Comparison of ENCODE assay signal across 8 cellular contexts in genomic region chr9:93133641-93134017, GRCh38. TPM values are rescaled to one million over a fixed set of nuclear protein-coding genes. Genes with fewer than 3 reads are reported as not detected.
A peak's percentile ranks its signal among the peaks of the same experiment; 100 is the strongest.
DNase-seq lines count a peak whose midpoint lies in the region.

No MANE protein-coding gene starts in this region.

- 1% methylated on average over 32 to 36 of the region's 37 CpGs for WGBS in GM23248 (ENCODE audit: low coverage in 1 of 2, low lambda C conversion rate in 2 of 2, missing lambda C conversion rate in 2 of 2), 2 experiments

- H3K79me2 ChIP-seq in GM23248 (ENCODE audit: insufficient read depth) (0 out of 2 replicates have a peak, but pooled peaks cover 9% of the 10 kb centered on the region), Karpas-422 (ENCODE audit: low read length) (no peaks in the 10 kb centered on the region)

- no peaks in the 10 kb centered on the region for H3K27me3 ChIP-seq in GM23248 (replicated peaks; ENCODE audit: insufficient read depth)
- H3K27me3 ChIP-seq in Karpas-422 (ENCODE audit: low read length), result no peaks in the 10 kb centered on the region

- H3K27ac ChIP-seq in GM23248 (peak overlapping the region; percentile 62), Karpas-422 (ENCODE audit: low read length) (no peak overlapping the region)

- peak overlapping the region; percentile 93 for H3K4me2 ChIP-seq in GM23248 (ENCODE audit: unreplicated experiment)
- peak overlapping the region; percentile 91 for H3K4me2 ChIP-seq in Karpas-422 (ENCODE audit: low read depth, low read length, poor library complexity, severe bottlenecking)

- H4K20me1 ChIP-seq in GM23248 (ENCODE audit: insufficient read depth) (no peaks in the 10 kb centered on the region), Karpas-422 (ENCODE audit: insufficient read depth, low read depth, low read length) (peaks cover 6% of the 10 kb centered on the region; the same call in 1 of the 2 replicates)

- H3K9ac ChIP-seq in GM23248 (peak overlapping the region; percentile 97), Karpas-422 (ENCODE audit: low read length) (peak overlapping the region; percentile 73)

- H3K36me3 ChIP-seq in GM23248 (ENCODE audit: low read depth), result no peaks in the 10 kb centered on the region
- no peaks in the 10 kb centered on the region for H3K36me3 ChIP-seq in Karpas-422 (ENCODE audit: insufficient read depth, low read length)

- in situ Hi-C loops in G401 (cut with HindIII; ENCODE audit: low sequenced_read_pairs), result no loop called here
- in situ Hi-C loops in GM23248 (cut with MboI), result no loop called here

- DNase-seq in G401 (ENCODE audit: low spot score) (peak; percentile 48), GM23248 (peak; percentile 96), Karpas-422 (peak; percentile 67), UCSD-AML1 (lab: John Stamatoyannopoulos, UW; ENCODE audit: unreplicated experiment) (peak; percentile 64), cerebellar cortex (ENCODE audit: low spot score) (peak; percentile 52), kidney glomerular epithelial cell (lab: John Stamatoyannopoulos, UW) (peak; percentile 48), NCI-H1092 (lab: John Stamatoyannopoulos, UW) (no peak)
- DNase-seq in stimulated activated CD4-positive, alpha-beta T cell treated with anti-CD3 and anti-CD28 coated beads, Interleukin-1b, Interleukin-23, amount 100 ng/mL, for 48 hours, result peak; percentile 67

- no peaks in the 10 kb centered on the region for H3F3A ChIP-seq in GM23248 (ENCODE audit: insufficient read depth)

- peak overlapping the region; percentile 96 for H2AFZ ChIP-seq in GM23248
- peak overlapping the region; percentile 38; the same call in 1 of the 2 replicates for H2AFZ ChIP-seq in Karpas-422 (ENCODE audit: low read length)

- no peaks in the 10 kb centered on the region for H3K9me2 ChIP-seq in GM23248 (ENCODE audit: insufficient read depth)
- H3K9me2 ChIP-seq in Karpas-422 (replicated peaks; ENCODE audit: insufficient read depth, low read length), result no peaks in the 10 kb centered on the region

- H3K4me3 ChIP-seq in GM23248 (peak overlapping the region; percentile 95), Karpas-422 (ENCODE audit: low read length) (peak overlapping the region; percentile 79)

- H3K9me3 ChIP-seq in GM23248 (ENCODE audit: low read depth) (no peaks in the 10 kb centered on the region), Karpas-422 (ENCODE audit: low read length) (no peaks in the 10 kb centered on the region)

- H3K4me1 ChIP-seq in GM23248 (ENCODE audit: insufficient read depth) (peaks cover 13% of the 10 kb centered on the region), Karpas-422 (ENCODE audit: low read length) (peaks cover 48% of the 10 kb centered on the region)

RNA-seq across cellular contexts. Expression of gene NINJ1, which starts 0.4 kb away (rescaled TPM):
- 25.6 and 28.4 TPM in 2 replicates for total RNA-seq in G401 (2014; rRNA removed; shearing (Covaris generic))
- 19.1 and 24.9 TPM in 2 replicates for total RNA-seq in GM23248 (2014; rRNA removed; shearing (Covaris generic))
- polyA plus RNA-seq in GM23248 (2016; fragmentation: Nextera tagmentation; extraction: Ambion mirVana), result 42.9 and 44.2 TPM in 2 replicates
- total RNA-seq in Karpas-422 (2014; rRNA removed; shearing (Covaris generic); ENCODE audit: low replicate concordance), result 10.3 and 10.4 TPM in 2 replicates

RNA-seq across cellular contexts. Expression of gene CARD19, which starts 37.6 kb away (rescaled TPM):
- 31.4 and 36.7 TPM in 2 replicates for total RNA-seq in G401 (2014; rRNA removed; shearing (Covaris generic))
- total RNA-seq in GM23248 (2014; rRNA removed; shearing (Covaris generic)), result 48.8 and 54.1 TPM in 2 replicates
- 58.6 and 69.5 TPM in 2 replicates for polyA plus RNA-seq in GM23248 (2016; fragmentation: Nextera tagmentation; extraction: Ambion mirVana)
- 5.5 and 11.4 TPM in 2 replicates for total RNA-seq in Karpas-422 (2014; rRNA removed; shearing (Covaris generic); ENCODE audit: low replicate concordance)

RNA-seq across cellular contexts. Expression of gene WNK2, which starts 50.3 kb away (rescaled TPM):
- total RNA-seq in G401 (2014; rRNA removed; shearing (Covaris generic)), result 5.8 and 8.9 TPM in 2 replicates
- total RNA-seq in GM23248 (2014; rRNA removed; shearing (Covaris generic)), result not detected in 2 replicates
- not detected in 2 replicates for polyA plus RNA-seq in GM23248 (2016; fragmentation: Nextera tagmentation; extraction: Ambion mirVana)
- not detected in 2 replicates for total RNA-seq in Karpas-422 (2014; rRNA removed; shearing (Covaris generic); ENCODE audit: low replicate concordance)
